26 cellular contexts compared by ENCODE assay signal in genomic region chr12:67621112-67621511, GRCh38.
"Had no signal": no experiment of that assay in that cellular context is flagged by ENCODE, and none has a peak within 500 bp of the region (broad histone marks: within the 10 kb centered on the region; RNA-seq: fewer than 3 reads in every experiment).

No MANE protein-coding gene starts in this region.

- H3K4me2 ChIP-seq: SK-N-SH had no signal

- H3K4me3 ChIP-seq: Peyer's patch, SJCRH30 had no signal

- H3K27me3 ChIP-seq: Peyer's patch, SJCRH30 had no signal

- H3K9ac ChIP-seq: SK-N-SH had no signal

- ATAC-seq: activated CD4-positive, alpha-beta T cell treated with anti-CD3 and anti-CD28 coated beads for 36 hours; activated CD8-positive, alpha-beta T cell treated with anti-CD3 and anti-CD28 coated beads for 36 hours; activated T-cell treated with anti-CD3 and anti-CD28 coated beads, Interleukin-2, amount 50 U/mL, for 72 hours had no signal

- DNase-seq: activated CD4-positive, alpha-beta T cell treated with anti-CD3 and anti-CD28 coated beads for 36 hours; activated CD4-positive, alpha-beta T cell treated with anti-CD3 and anti-CD28 coated beads, Interleukin-2, amount 50 U/mL, for 1 hour; activated CD8-positive, alpha-beta memory T cell treated with anti-CD3 and anti-CD28 coated beads, Interleukin-2, amount 50 U/mL, for 4 hours; activated CD8-positive, alpha-beta T cell treated with anti-CD3 and anti-CD28 coated beads for 36 hours; activated gamma-delta T cell treated with Interleukin-2 at 50 U/mL for 16 hours; activated naive CD4-positive, alpha-beta T cell treated with anti-CD3 and anti-CD28 coated beads, Interleukin-2, amount 10 ng/mL, durations not matched to agents 7 days and 5 days; activated naive CD8-positive, alpha-beta T cell treated with anti-CD3 and anti-CD28 coated beads for 36 hours; activated T-cell treated with anti-CD3 and anti-CD28 coated beads, Interleukin-2, amount 50 U/mL, for 72 hours; anterior cingulate cortex; caudate nucleus; Karpas-422; NCI-H1048; NCI-H146; NCI-H2029; NCI-H2107; NCI-H345; NCI-H510A; NCI-H69; NK-92 treated with Interleukin-12 subunit alpha and Interleukin-12 subunit beta, amount 100 ng/mL, for 24 hours; Peyer's patch; Right ventricle myocardium superior; SJCRH30; SK-N-SH; T-helper 1 cell; WERI-Rb-1 had no signal

- H3K9me3 ChIP-seq: Peyer's patch, SJCRH30, SK-N-SH had no signal

- H3K27ac ChIP-seq: Peyer's patch, RWPE1, SJCRH30, WERI-Rb-1 had no signal

- H3K4me1 ChIP-seq: Peyer's patch, SJCRH30 had no signal

- H3K36me3 ChIP-seq: Peyer's patch, SJCRH30, WERI-Rb-1 had no signal
